17 cellular contexts compared by ENCODE assay signal in genomic region chr1:100615686-100616085, GRCh38.
"Had no signal": no experiment of that assay in that cellular context is flagged by ENCODE, and none has a peak within 500 bp of the region (broad histone marks: within the 10 kb centered on the region; RNA-seq: fewer than 3 reads in every experiment).

No MANE protein-coding gene starts in this region.

- H3K27ac ChIP-seq: coronary artery, heart right ventricle, psoas muscle, sigmoid colon, skin epidermis, suprapubic skin, thyroid gland, upper lobe of left lung had no signal

- H3K9me3 ChIP-seq: heart right ventricle, psoas muscle, sigmoid colon, suprapubic skin, thyroid gland, upper lobe of left lung had no signal

- ATAC-seq: heart right ventricle; natural killer cell; psoas muscle; stimulated activated naive B cell treated with anti-CD40 and anti-IgM and Interleukin-4, amounts not matched to agents 10 μg/mL and 1 μg/mL and 100 μg/mL, for 72 hours had no signal

- H3K4me1 Mint-ChIP-seq: stimulated activated naive B cell treated with anti-CD40 and anti-IgM and Interleukin-4, amounts not matched to agents 10 μg/mL and 1 μg/mL and 100 μg/mL, for 72 hours had no signal

- H3K4me3 ChIP-seq: coronary artery, heart right ventricle, psoas muscle, sigmoid colon, skin epidermis, suprapubic skin, thyroid gland, upper lobe of left lung had no signal

- DNase-seq: effector CD8-positive, alpha-beta T cell; foreskin melanocyte; heart right ventricle; natural killer cell; occipital lobe; psoas muscle; sigmoid colon; stimulated activated CD4-positive, alpha-beta T cell treated with anti-CD3 and anti-CD28 coated beads, Interleukin-2, amount 100 ng/mL, for 24 hours; stimulated activated CD4-positive, alpha-beta T cell treated with anti-CD3 and anti-CD28 coated beads, Interleukin-4, amount 100 ng/mL, for 4 hours; stimulated activated naive B cell treated with anti-CD40 and anti-IgM and Interleukin-4, amounts not matched to agents 10 μg/mL and 1 μg/mL and 100 μg/mL, for 72 hours; thyroid gland; upper lobe of left lung had no signal

- H3K36me3 ChIP-seq: heart right ventricle, sigmoid colon, suprapubic skin, thyroid gland, upper lobe of left lung had no signal

- H3K4me1 ChIP-seq: heart right ventricle, psoas muscle, sigmoid colon, suprapubic skin, thyroid gland, upper lobe of left lung had no signal

- H3K36me3 Mint-ChIP-seq: mesothelial cell of epicardium; natural killer cell; stimulated activated naive B cell treated with anti-CD40 and anti-IgM and Interleukin-4, amounts not matched to agents 10 μg/mL and 1 μg/mL and 100 μg/mL, for 72 hours had no signal

- H3K9me3 Mint-ChIP-seq: mesothelial cell of epicardium, natural killer cell had no signal

- H3K27ac Mint-ChIP-seq: mesothelial cell of epicardium; natural killer cell; stimulated activated naive B cell treated with anti-CD40 and anti-IgM and Interleukin-4, amounts not matched to agents 10 μg/mL and 1 μg/mL and 100 μg/mL, for 72 hours had no signal

- H3K27me3 ChIP-seq: heart right ventricle, sigmoid colon, suprapubic skin, thyroid gland, upper lobe of left lung had no signal

- H3K4me3 Mint-ChIP-seq: mesothelial cell of epicardium; natural killer cell; stimulated activated naive B cell treated with anti-CD40 and anti-IgM and Interleukin-4, amounts not matched to agents 10 μg/mL and 1 μg/mL and 100 μg/mL, for 72 hours had no signal

- FAIRE-seq: islet of Langerhans had no signal
